8 cellular contexts compared by ENCODE assay signal in the genomic region with DNA sequence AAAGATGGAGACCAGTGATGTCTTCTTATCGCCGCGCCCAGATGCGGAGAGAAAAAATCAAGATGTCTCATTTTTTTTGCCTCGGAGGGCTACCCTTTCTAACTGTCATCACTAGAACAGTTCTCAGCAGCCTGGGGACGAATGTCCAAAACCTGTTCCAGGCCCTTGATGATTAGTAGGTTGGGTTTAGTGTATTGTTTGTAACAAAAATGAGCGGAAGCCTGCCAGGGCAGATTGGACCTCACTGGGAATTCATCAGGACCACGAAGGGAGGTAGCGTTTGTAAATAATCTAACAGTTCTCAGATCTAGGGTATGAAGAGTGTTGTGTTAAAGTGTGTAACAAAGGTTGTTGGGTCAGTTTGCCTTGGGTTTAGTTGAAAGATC. TPM values are rescaled to one million over a fixed set of nuclear protein-coding genes. Genes with fewer than 3 reads are reported as not detected.
DNase-seq lines count a peak whose midpoint lies in the region; ATAC-seq and TF ChIP-seq lines count a peak whose summit lies in the region.

No MANE protein-coding gene starts in this region.

- H3K27ac Mint-ChIP-seq in H9 (peak overlapping the region in 2 of 3 experiments; percentile 40 to 53; a peak in 5 of 7 replicates), WTC11 (peak overlapping the region; percentile 52)

- H3K56ac ChIP-seq in H9 (ENCODE audit: insufficient read length, low read depth, low read length) = no peak overlapping the region

- no peak overlapping the region for H3K23ac ChIP-seq in H9 (ENCODE audit: insufficient read length, low read depth, low read length)

- no peak overlapping the region for H2AK5ac ChIP-seq in H9 (ENCODE audit: insufficient read length, low read length)

- WGBS in H9 (ENCODE audit: extremely low coverage, insufficient read length, low lambda C conversion rate) = no CpG with 5 or more reads among the region's 9 CpGs

- H3K27me3 ChIP-seq in H9 (ENCODE audit: insufficient read depth, low read length) (no peaks in the 10 kb centered on the region), skeletal muscle satellite cell (ENCODE audit: control insufficient read depth, insufficient read depth, low read length) (no peaks in the 10 kb centered on the region)

- H3K18ac ChIP-seq in H9 (ENCODE audit: insufficient read length, low read depth, low read length) = peak overlapping the region; percentile 27

- H3K4me2 ChIP-seq in H9 (ENCODE audit: insufficient read depth, insufficient read length, low read length) (peak overlapping the region; percentile 87), skeletal muscle satellite cell (ENCODE audit: low read length) (peak overlapping the region; percentile 86)

- H3K9me3 Mint-ChIP-seq in H9 = peaks cover 0 to 2% of the 10 kb centered on the region in 2 experiments; a peak in 1 of 5 replicates
- H3K9me3 Mint-ChIP-seq in WTC11 = peaks cover 2% of the 10 kb centered on the region

- H2BK12ac ChIP-seq in H9 (ENCODE audit: insufficient read length, low read depth, low read length) = no peak overlapping the region

- no peak overlapping the region for H4K91ac ChIP-seq in H9 (ENCODE audit: insufficient read length, low read depth, low read length)

- H3K4me1 ChIP-seq in H9 (ENCODE audit: insufficient read depth, low read length) = no peaks in the 10 kb centered on the region; the same call in 1 of the 2 replicates
- H3K4me1 ChIP-seq in skeletal muscle satellite cell (ENCODE audit: control insufficient read depth, insufficient read depth, low read length) = peaks cover 12% of the 10 kb centered on the region

- no peak overlapping the region for H2BK15ac ChIP-seq in H9 (ENCODE audit: low read depth, low read length)

- H3K36me3 Mint-ChIP-seq in H9 (ENCODE audit: insufficient read depth in 1 of 3, low read depth in 3 of 3) (peaks cover 1 to 9% (median 4%) of the 10 kb centered on the region in 3 experiments; a peak in 6 of 7 replicates), WTC11 (peaks cover 3% of the 10 kb centered on the region)

- H3K14ac ChIP-seq in H9 (ENCODE audit: insufficient read depth, low read length) = peak overlapping the region; percentile 87; the same call in 1 of the 2 replicates

- H2BK20ac ChIP-seq in H9 (ENCODE audit: low read depth, low read length, poor library complexity, severe bottlenecking) = no peak overlapping the region

- H4K8ac ChIP-seq in H9 (replicated peaks; ENCODE audit: insufficient read length, low read depth, low read length) = no peak overlapping the region

- no peak overlapping the region for H2AFZ ChIP-seq in H9 (ENCODE audit: low read length)

- H3T11ph ChIP-seq in H9 (ENCODE audit: low read length) = peak overlapping the region; percentile 68

- H3K23me2 ChIP-seq in H9 (ENCODE audit: insufficient read length, low read depth, low read length, poor library complexity, severe bottlenecking) = peaks cover 6% of the 10 kb centered on the region

- CTCF ChIA-PET in WTC11 (lab: Charles Lee) = interaction anchor here (0.7 to 2.7 kb wide), 6 partner anchors 9 to 306 kb away, joined by 3 to 28 read pairs (median 5); partner anchors contain the start of gene RAB1A

- H3K9me3 ChIP-seq in H9 (ENCODE audit: control insufficient read depth, low read depth, low read length) (no peaks in the 10 kb centered on the region), skeletal muscle satellite cell (replicated peaks; ENCODE audit: low read length) (no peaks in the 10 kb centered on the region)

- no peak for TF ChIP-seq CTCF in H9 (conservative IDR thresholded peaks at IDR 0.05)
- no peak for TF ChIP-seq CTCF in WTC11 (IDR thresholded peaks at IDR 0.05)
- TF ChIP-seq CTCF in fibroblast of villous mesenchyme (IDR thresholded peaks at IDR 0.05; ENCODE audit: insufficient read depth, low read depth, low read length) = no peak

- H3K9ac ChIP-seq in H9 (ENCODE audit: extremely low read depth, insufficient read length, low read length) (peak overlapping the region; percentile 68), skeletal muscle satellite cell (ENCODE audit: low read depth, low read length) (peak overlapping the region; percentile 91)

- DNase-seq in H9 = no peak
- no peak for DNase-seq in WTC11 (ENCODE audit: low spot score)
- DNase-seq in fibroblast of villous mesenchyme (ENCODE audit: low read depth) = no peak
- no peak for DNase-seq in NCI-H446 (lab: John Stamatoyannopoulos, UW)
- no peak for DNase-seq in activated CD4-positive, CD25-positive, alpha-beta regulatory T cell treated with anti-CD3 and anti-CD28 coated beads, Interleukin-2, amount 50 U/mL, for 72 hours

- H3K4me1 Mint-ChIP-seq in H9 (peaks cover 21 to 43% of the 10 kb centered on the region in 2 experiments), WTC11 (peaks cover 33% of the 10 kb centered on the region)

- H2BK5ac ChIP-seq in H9 (ENCODE audit: insufficient read length, low read length) = no peak overlapping the region

- H3K4ac ChIP-seq in H9 (ENCODE audit: low read depth, low read length) = no peak overlapping the region; the same call in 1 of the 2 replicates

- H3K27ac ChIP-seq in H9 (ENCODE audit: insufficient read length, low read depth, low read length) = no peak overlapping the region

- H3K79me2 ChIP-seq in H9 (ENCODE audit: insufficient read depth, low read length) = peaks cover 10% of the 10 kb centered on the region

- no peak overlapping the region for H2BK120ac ChIP-seq in H9 (ENCODE audit: low read depth, low read length, poor library complexity, severe bottlenecking)

- peaks cover 8% of the 10 kb centered on the region; the same call in 1 of the 2 replicates for H3K27me3 Mint-ChIP-seq in H9 (ENCODE audit: low read depth)
- H3K27me3 Mint-ChIP-seq in WTC11 (ENCODE audit: low read depth) = no peaks in the 10 kb centered on the region; the same call in 1 of the 2 replicates

- ATAC-seq in WTC11 (no peak), HG03439 (IDR thresholded peaks at IDR 0.05; ENCODE audit: unreplicated experiment) (no peak), GM18867 (IDR thresholded peaks at IDR 0.05; ENCODE audit: unreplicated experiment) (no peak)

- H4K5ac ChIP-seq in H9 (ENCODE audit: insufficient read length, low read depth, low read length) = no peak overlapping the region

- peak overlapping the region; percentile 79 to 93 for H3K4me3 Mint-ChIP-seq in H9
- peak overlapping the region; percentile 86 for H3K4me3 Mint-ChIP-seq in WTC11

- POLR2A ChIA-PET in WTC11 (lab: Charles Lee) = interaction anchor here (0.6 to 1.5 kb wide), 3 partner anchors 8 to 68 kb away, joined by 4 to 6 read pairs (median 5); partner anchors contain the start of gene SLC1A4

- H3K79me1 ChIP-seq in H9 (ENCODE audit: insufficient read depth, low read depth, low read length, poor library complexity, severe bottlenecking) = peaks cover 5% of the 10 kb centered on the region

- H4K20me1 ChIP-seq in H9 (ENCODE audit: control insufficient read depth, insufficient read depth, insufficient read length) = no peaks in the 10 kb centered on the region

- H3K4me3 ChIP-seq in fibroblast of villous mesenchyme (ENCODE audit: low read depth, low read length) = peak overlapping the region; percentile 77
- peak overlapping the region; percentile 90 for H3K4me3 ChIP-seq in skeletal muscle satellite cell (ENCODE audit: low read length)

- no peaks in the 10 kb centered on the region for H3K36me3 ChIP-seq in skeletal muscle satellite cell (ENCODE audit: insufficient read depth, low read length)

TF ChIP-seq in WTC11, 78 proteins besides CTCF, POLR2A, EP300 and RAD21 (continues in another document):
- TF ChIP-seq, protein P1, sequence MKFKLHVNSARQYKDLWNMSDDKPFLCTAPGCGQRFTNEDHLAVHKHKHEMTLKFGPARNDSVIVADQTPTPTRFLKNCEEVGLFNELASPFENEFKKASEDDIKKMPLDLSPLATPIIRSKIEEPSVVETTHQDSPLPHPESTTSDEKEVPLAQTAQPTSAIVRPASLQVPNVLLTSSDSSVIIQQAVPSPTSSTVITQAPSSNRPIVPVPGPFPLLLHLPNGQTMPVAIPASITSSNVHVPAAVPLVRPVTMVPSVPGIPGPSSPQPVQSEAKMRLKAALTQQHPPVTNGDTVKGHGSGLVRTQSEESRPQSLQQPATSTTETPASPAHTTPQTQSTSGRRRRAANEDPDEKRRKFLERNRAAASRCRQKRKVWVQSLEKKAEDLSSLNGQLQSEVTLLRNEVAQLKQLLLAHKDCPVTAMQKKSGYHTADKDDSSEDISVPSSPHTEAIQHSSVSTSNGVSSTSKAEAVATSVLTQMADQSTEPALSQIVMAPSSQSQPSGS (CRISPR knock-in tag; IDR thresholded peaks at IDR 0.05; ENCODE audit: borderline replicate concordance, low read depth) = no peak
- TF ChIP-seq, protein P2, sequence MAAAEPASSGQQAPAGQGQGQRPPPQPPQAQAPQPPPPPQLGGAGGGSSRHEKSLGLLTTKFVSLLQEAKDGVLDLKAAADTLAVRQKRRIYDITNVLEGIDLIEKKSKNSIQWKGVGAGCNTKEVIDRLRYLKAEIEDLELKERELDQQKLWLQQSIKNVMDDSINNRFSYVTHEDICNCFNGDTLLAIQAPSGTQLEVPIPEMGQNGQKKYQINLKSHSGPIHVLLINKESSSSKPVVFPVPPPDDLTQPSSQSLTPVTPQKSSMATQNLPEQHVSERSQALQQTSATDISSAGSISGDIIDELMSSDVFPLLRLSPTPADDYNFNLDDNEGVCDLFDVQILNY (CRISPR knock-in tag; IDR thresholded peaks at IDR 0.05) = no peak
- TF ChIP-seq MXD4 (CRISPR knock-in tag; IDR thresholded peaks at IDR 0.05; ENCODE audit: borderline replicate concordance) (no peak), NR2C2 (CRISPR knock-in tag; IDR thresholded peaks at IDR 0.05) (no peak)

RNA-seq across cellular contexts. Expression of gene CEP68, which starts 0.8 kb away (rescaled TPM):
- total RNA-seq in H9 (2021) (18.5 and 20.2 TPM in 2 replicates), WTC11 (2021) (14.6 to 16.7 TPM (median 15.3 TPM) in 3 replicates), fibroblast of villous mesenchyme (8.1 and 9.9 TPM in 2 replicates)
- 5.8 and 7.9 TPM in 2 replicates for total RNA-seq in skeletal muscle satellite cell (2012; rRNA removed)
